9 cellular contexts compared by ENCODE assay signal in the genomic region with DNA sequence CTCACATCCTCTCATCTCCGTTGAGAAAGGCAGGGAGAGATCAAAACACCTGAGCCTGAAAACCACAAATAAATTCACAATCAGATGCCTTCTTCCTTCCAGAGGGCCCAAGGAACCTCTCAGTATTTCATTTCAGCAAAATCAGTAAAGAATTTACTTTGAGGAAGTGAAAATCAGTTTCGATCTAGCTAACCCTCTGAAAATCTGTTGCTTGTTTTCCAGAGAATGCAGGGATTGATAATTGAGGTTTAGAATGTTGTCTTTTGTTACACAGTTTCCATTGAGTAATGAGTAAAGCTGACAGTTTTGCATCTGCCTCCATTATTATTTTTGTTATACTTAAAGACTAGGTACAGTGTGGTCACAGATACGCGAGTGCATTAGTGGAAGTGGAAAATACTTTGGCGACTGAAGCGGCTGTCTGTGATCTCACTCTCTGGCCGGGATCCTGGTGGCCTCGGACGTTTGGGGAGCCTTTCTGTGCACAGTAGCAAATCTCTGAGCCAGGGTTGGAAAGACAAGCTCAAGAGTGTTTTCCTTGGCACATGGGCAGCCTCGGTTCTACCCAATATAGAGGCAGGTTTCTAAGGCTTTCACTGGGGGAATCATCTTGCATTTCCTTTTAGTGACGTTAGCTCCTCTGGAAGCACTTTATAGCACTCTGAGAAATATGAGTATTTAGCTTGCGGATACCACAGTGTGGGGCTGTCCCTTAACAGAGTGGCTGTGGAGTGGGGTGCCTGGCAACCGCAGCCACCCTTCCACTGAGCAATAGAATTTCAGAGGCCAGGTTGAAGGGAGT. TPM values are rescaled to one million over a fixed set of nuclear protein-coding genes. Genes with fewer than 3 reads are reported as not detected.
DNase-seq lines count a peak whose midpoint lies in the region; ATAC-seq, FAIRE-seq and TF ChIP-seq lines count a peak whose summit lies in the region.
"Had no signal": no experiment of that assay in that cellular context is flagged by ENCODE, and none has a peak within 500 bp of the region (broad histone marks: within the 10 kb centered on the region; RNA-seq: fewer than 3 reads in every experiment).

No MANE protein-coding gene starts in this region.

- peak overlapping the region in 6 of 8 donors; percentile 27 to 53 (median 42) for H3K27ac ChIP-seq in spleen
- peak overlapping the region in 1 of 2 donors; percentile 43 for H3K27ac ChIP-seq in small intestine (ENCODE audit: low read depth in 1 of 2, low read length in 1 of 2)

- no peak for TF ChIP-seq CTCF in spleen (IDR thresholded peaks at IDR 0.05 in 8 of 11, conservative IDR thresholded peaks at IDR 0.05 in 3 of 11)

- H3K36me3 ChIP-seq in spleen (no peaks in the 10 kb centered on the region), small intestine (ENCODE audit: control insufficient read depth in 2 of 2, insufficient read depth in 2 of 2, low read length in 2 of 2) (no peaks in the 10 kb centered on the region)

- no peak for ATAC-seq in HG03159 (IDR thresholded peaks at IDR 0.05; ENCODE audit: unreplicated experiment)

- no peak for TF ChIP-seq POLR2A in spleen (IDR thresholded peaks at IDR 0.05)

- 44 to 67% (median 55%) methylated on average over 13 of the region's 13 CpGs for WGBS in spleen, 5 donors
- 44 to 82% (median 71%) methylated on average over 13 of the region's 13 CpGs for WGBS in small intestine, 3 donors

- peak overlapping the region; percentile 7 for H3K27ac Mint-ChIP-seq in activated CD4-positive, alpha-beta T cell treated with anti-CD3 and anti-CD28 coated beads, Interleukin-2, amount 10 ng/mL, durations not matched to agents 7 days and 5 days
- H3K27ac Mint-ChIP-seq: T-cell had no signal

- peaks cover 7 to 24% (median 17%) of the 10 kb centered on the region in 6 donors for H3K4me1 ChIP-seq in spleen
- no peaks in the 10 kb centered on the region for H3K4me1 ChIP-seq in small intestine (ENCODE audit: control insufficient read depth in 2 of 2, insufficient read depth in 1 of 2, low read depth in 1 of 2, low read length in 1 of 2)

- H3K27me3 Mint-ChIP-seq in activated CD4-positive, alpha-beta T cell treated with anti-CD3 and anti-CD28 coated beads, Interleukin-2, amount 10 ng/mL, durations not matched to agents 7 days and 5 days: peaks cover 18% of the 10 kb centered on the region
- H3K27me3 Mint-ChIP-seq: T-cell had no signal

- H3K4me1 Mint-ChIP-seq in activated CD4-positive, alpha-beta T cell treated with anti-CD3 and anti-CD28 coated beads, Interleukin-2, amount 10 ng/mL, durations not matched to agents 7 days and 5 days: peaks cover 16% of the 10 kb centered on the region

- intact Hi-C loops in spleen (cut with DNase I; ENCODE audit: low total_unique reads): no loop called here

- no peaks in the 10 kb centered on the region for H3K27me3 ChIP-seq in spleen (replicated peaks in 1 of 7)
- H3K27me3 ChIP-seq in small intestine (ENCODE audit: control insufficient read depth in 2 of 2, insufficient read depth in 2 of 2, low read length in 2 of 2): no peaks in the 10 kb centered on the region

- H3K9me3 ChIP-seq in spleen: no peaks in the 10 kb centered on the region
- H3K9me3 ChIP-seq in small intestine (ENCODE audit: control insufficient read depth, low read depth): no peaks in the 10 kb centered on the region

- no peak overlapping the region for H3K4me3 Mint-ChIP-seq in activated CD4-positive, alpha-beta T cell treated with anti-CD3 and anti-CD28 coated beads, Interleukin-2, amount 10 ng/mL, durations not matched to agents 7 days and 5 days

- no peaks in the 10 kb centered on the region for H3K9me3 Mint-ChIP-seq in activated CD4-positive, alpha-beta T cell treated with anti-CD3 and anti-CD28 coated beads, Interleukin-2, amount 10 ng/mL, durations not matched to agents 7 days and 5 days
- H3K9me3 Mint-ChIP-seq: T-cell had no signal

- POLR2A ChIA-PET in activated CD4-positive, alpha-beta T cell treated with anti-CD3 and anti-CD28 coated beads, Interleukin-2, amount 10 ng/mL, durations not matched to agents 7 days and 5 days (lab: Charles Lee): no interaction called here

- no peaks in the 10 kb centered on the region for H3K36me3 Mint-ChIP-seq in activated CD4-positive, alpha-beta T cell treated with anti-CD3 and anti-CD28 coated beads, Interleukin-2, amount 10 ng/mL, durations not matched to agents 7 days and 5 days (ENCODE audit: low read depth)
- H3K36me3 Mint-ChIP-seq: T-cell had no signal

- CTCF ChIA-PET in activated CD4-positive, alpha-beta T cell treated with anti-CD3 and anti-CD28 coated beads, Interleukin-2, amount 10 ng/mL, durations not matched to agents 7 days and 5 days (lab: Charles Lee): interaction anchor here (1.0 to 1.1 kb wide), 2 partner anchors 9 to 20 kb away, joined by 3 to 4 read pairs; no protein-coding TSS in a partner anchor

- no peak for FAIRE-seq in small intestine (lab: Jason Lieb, UNC)

- H3K4me3 ChIP-seq in spleen (peak overlapping the region in 1 of 8 donors; percentile 1), small intestine (ENCODE audit: low read depth in 1 of 2, low read length in 2 of 2) (no peak overlapping the region)

- DNase-seq in activated CD4-positive, alpha-beta T cell treated with anti-CD3 and anti-CD28 coated beads, Interleukin-2, amount 10 ng/mL, durations not matched to agents 7 days and 5 days: no peak
- no peak for DNase-seq in activated CD4-positive, alpha-beta T cell treated with anti-CD3 and anti-CD28 coated beads for 4 hours
- DNase-seq in NOMO-1 (lab: John Stamatoyannopoulos, UW; ENCODE audit: unreplicated experiment in 2 of 2) (peak; percentile 35 to 69), fibroblast of the conjunctiva (ENCODE audit: low read depth) (peak; percentile 67), spleen (no peak), UCSD-AML1 (lab: John Stamatoyannopoulos, UW; ENCODE audit: unreplicated experiment) (no peak), small intestine (no peak)
- DNase-seq: T-cell had no signal

RNA-seq across cellular contexts. Expression of gene ANGPTL2, which starts 32.2 kb away (rescaled TPM):
- not detected for total RNA-seq in activated CD4-positive, alpha-beta T cell treated with anti-CD3 and anti-CD28 coated beads, Interleukin-2, amount 10 ng/mL, durations not matched to agents 7 days and 5 days
- 100 to 1,000 TPM in 1 of 7 donors, 10 to 100 TPM in 6; 45.4 to 103 (median 66.2) TPM for total RNA-seq in spleen
- 10 to 100 TPM in 2 of 3 donors, 1 to 10 TPM in 1; 6.6 to 11.8 (median 11.8) TPM for polyA plus RNA-seq in spleen
- 10 to 100 TPM in 1 of 3 donors, 1 to 10 TPM in 1, under 1 TPM in 1; 0.45 to 16.5 (median 3.0) TPM for polyA plus RNA-seq in small intestine

Comparison
In these comparisons a context has a peak if more than half of its experiments do, and no peak if none do; other contexts are left out.
1. DNase-seq: peak in NOMO-1 (2 of 2) and fibroblast of the conjunctiva (single experiment); none in activated CD4-positive, alpha-beta T cell treated with anti-CD3 and anti-CD28 coated beads, Interleukin-2, amount 10 ng/mL, durations not matched to agents 7 days and 5 days (single experiment), activated CD4-positive, alpha-beta T cell treated with anti-CD3 and anti-CD28 coated beads for 4 hours (0 of 2), spleen (single experiment), UCSD-AML1 (single experiment) and small intestine (single experiment).
2. RNA of gene ANGPTL2, which starts 32.2 kb away (total RNA-seq): 45.4 to 103 TPM in spleen; not detected in activated CD4-positive, alpha-beta T cell treated with anti-CD3 and anti-CD28 coated beads, Interleukin-2, amount 10 ng/mL, durations not matched to agents 7 days and 5 days; every median in the first group is over 10 times any median in the second.